Comparison of ENCODE assay signal across 1 cellular context in the genomic region with DNA sequence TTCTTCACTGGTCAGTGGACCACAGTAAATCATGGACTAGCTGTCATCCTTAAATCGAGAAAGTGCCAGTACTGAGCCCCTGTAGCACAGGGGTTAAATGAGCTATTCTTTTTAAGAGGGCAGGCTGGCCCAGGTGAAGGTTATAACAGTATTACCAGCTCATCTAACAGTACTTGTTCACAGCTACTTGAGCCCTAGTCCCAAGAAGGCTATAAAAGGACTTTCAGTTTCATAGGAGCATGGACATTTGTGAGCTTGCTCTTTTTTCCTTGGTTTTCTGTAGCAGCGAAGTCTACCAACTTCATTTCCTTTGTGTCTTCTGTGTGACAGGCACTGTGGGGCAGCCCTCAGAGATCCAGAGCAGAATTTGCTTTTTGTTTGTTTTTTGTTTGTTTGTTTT.
TF ChIP-seq lines count a peak whose summit lies in the region.

No MANE protein-coding gene starts in this region.

TF ChIP-seq in SK-N-SH, 30 proteins besides CTCF, POLR2A, EP300 and RAD21 (continued from another document):
- TF ChIP-seq, protein P1, sequence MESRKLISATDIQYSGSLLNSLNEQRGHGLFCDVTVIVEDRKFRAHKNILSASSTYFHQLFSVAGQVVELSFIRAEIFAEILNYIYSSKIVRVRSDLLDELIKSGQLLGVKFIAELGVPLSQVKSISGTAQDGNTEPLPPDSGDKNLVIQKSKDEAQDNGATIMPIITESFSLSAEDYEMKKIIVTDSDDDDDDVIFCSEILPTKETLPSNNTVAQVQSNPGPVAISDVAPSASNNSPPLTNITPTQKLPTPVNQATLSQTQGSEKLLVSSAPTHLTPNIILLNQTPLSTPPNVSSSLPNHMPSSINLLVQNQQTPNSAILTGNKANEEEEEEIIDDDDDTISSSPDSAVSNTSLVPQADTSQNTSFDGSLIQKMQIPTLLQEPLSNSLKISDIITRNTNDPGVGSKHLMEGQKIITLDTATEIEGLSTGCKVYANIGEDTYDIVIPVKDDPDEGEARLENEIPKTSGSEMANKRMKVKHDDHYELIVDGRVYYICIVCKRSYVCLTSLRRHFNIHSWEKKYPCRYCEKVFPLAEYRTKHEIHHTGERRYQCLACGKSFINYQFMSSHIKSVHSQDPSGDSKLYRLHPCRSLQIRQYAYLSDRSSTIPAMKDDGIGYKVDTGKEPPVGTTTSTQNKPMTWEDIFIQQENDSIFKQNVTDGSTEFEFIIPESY (IDR thresholded peaks at IDR 0.05; ENCODE audit: borderline replicate concordance, low read depth), result no peak
- no peak for TF ChIP-seq NRF1 (IDR thresholded peaks at IDR 0.05; ENCODE audit: low read depth, low read length)
- no peak for TF ChIP-seq NFIC (IDR thresholded peaks at IDR 0.05; ENCODE audit: borderline replicate concordance)
- TF ChIP-seq TAF1 (IDR thresholded peaks at IDR 0.05; ENCODE audit: borderline replicate concordance, low read depth, low read length), result no peak
- no peak for TF ChIP-seq RXRA (IDR thresholded peaks at IDR 0.05; ENCODE audit: borderline replicate concordance, low read depth)
- TF ChIP-seq MXI1 (IDR thresholded peaks at IDR 0.05; ENCODE audit: low read depth, low read length), result no peak
- TF ChIP-seq, protein P2, sequence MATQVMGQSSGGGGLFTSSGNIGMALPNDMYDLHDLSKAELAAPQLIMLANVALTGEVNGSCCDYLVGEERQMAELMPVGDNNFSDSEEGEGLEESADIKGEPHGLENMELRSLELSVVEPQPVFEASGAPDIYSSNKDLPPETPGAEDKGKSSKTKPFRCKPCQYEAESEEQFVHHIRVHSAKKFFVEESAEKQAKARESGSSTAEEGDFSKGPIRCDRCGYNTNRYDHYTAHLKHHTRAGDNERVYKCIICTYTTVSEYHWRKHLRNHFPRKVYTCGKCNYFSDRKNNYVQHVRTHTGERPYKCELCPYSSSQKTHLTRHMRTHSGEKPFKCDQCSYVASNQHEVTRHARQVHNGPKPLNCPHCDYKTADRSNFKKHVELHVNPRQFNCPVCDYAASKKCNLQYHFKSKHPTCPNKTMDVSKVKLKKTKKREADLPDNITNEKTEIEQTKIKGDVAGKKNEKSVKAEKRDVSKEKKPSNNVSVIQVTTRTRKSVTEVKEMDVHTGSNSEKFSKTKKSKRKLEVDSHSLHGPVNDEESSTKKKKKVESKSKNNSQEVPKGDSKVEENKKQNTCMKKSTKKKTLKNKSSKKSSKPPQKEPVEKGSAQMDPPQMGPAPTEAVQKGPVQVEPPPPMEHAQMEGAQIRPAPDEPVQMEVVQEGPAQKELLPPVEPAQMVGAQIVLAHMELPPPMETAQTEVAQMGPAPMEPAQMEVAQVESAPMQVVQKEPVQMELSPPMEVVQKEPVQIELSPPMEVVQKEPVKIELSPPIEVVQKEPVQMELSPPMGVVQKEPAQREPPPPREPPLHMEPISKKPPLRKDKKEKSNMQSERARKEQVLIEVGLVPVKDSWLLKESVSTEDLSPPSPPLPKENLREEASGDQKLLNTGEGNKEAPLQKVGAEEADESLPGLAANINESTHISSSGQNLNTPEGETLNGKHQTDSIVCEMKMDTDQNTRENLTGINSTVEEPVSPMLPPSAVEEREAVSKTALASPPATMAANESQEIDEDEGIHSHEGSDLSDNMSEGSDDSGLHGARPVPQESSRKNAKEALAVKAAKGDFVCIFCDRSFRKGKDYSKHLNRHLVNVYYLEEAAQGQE (IDR thresholded peaks at IDR 0.05; ENCODE audit: low read depth, low read length), result no peak
TF ChIP-seq in SK-N-SH: peak in this region for 0.
